8 cellular contexts compared by ENCODE assay signal in genomic region chr2:216006164-216006663, GRCh38. TPM values are rescaled to one million over a fixed set of nuclear protein-coding genes. Genes with fewer than 3 reads are reported as not detected.
DNase-seq lines count a peak whose midpoint lies in the region; ATAC-seq and TF ChIP-seq lines count a peak whose summit lies in the region.

No MANE protein-coding gene starts in this region.

- no peaks in the 10 kb centered on the region for H3K36me3 ChIP-seq in A673 (ENCODE audit: insufficient read depth, low read length, poor library complexity, severe bottlenecking)
- H3K36me3 ChIP-seq in esophagus (ENCODE audit: control insufficient read depth in 2 of 2, insufficient read depth in 2 of 2, low read length in 1 of 2): no peaks in the 10 kb centered on the region
- no peaks in the 10 kb centered on the region for H3K36me3 ChIP-seq in BE2C

- DNase-seq in A673 (ENCODE audit: low spot score) (peak; percentile 34), BE2C (no peak), NAMALWA (ENCODE audit: low spot score) (no peak)
- peak; percentile 47 for DNase-seq in activated CD4-positive, CD25-positive, alpha-beta regulatory T cell treated with anti-CD3 and anti-CD28 coated beads, Interleukin-2, amount 50 U/mL, for 72 hours
- peak in 2 of 3 donors; percentile 34 for DNase-seq in stimulated activated CD4-positive, alpha-beta T cell treated with anti-CD3 and anti-CD28 coated beads, Interleukin-12 subunit alpha, Interleukin-12 subunit beta, amount 100 ng/mL, for 48 hours (ENCODE audit: low read depth in 2 of 3, low spot score in 1 of 3)

- BruUV-seq in A673 (replicated peaks; lab: Mats Ljungman, UMichigan): no TSS peak

- POLR2A ChIA-PET in A673 (lab: Charles Lee; ENCODE audit: low non-redundant PET): no interaction called here

- TF ChIP-seq CTCF in A673 (conservative IDR thresholded peaks at IDR 0.05; ENCODE audit: low read depth, low read length): no peak
- no peak for TF ChIP-seq CTCF in BE2C (IDR thresholded peaks at IDR 0.05; ENCODE audit: low read depth, low read length)

- peak; percentile 37 for ATAC-seq in HG03135 (IDR thresholded peaks at IDR 0.05; ENCODE audit: unreplicated experiment)

- H3K9me3 ChIP-seq in A673 (ENCODE audit: low read depth, low read length, poor library complexity, severe bottlenecking) (no peaks in the 10 kb centered on the region), esophagus (ENCODE audit: control insufficient read depth in 2 of 2, insufficient read depth in 1 of 2, low read depth in 1 of 2, low read length in 1 of 2) (no peaks in the 10 kb centered on the region), BE2C (no peaks in the 10 kb centered on the region)

- peak; percentile 37 for TF ChIP-seq POLR2A in GM19099 (IDR thresholded peaks at IDR 0.05; ENCODE audit: extremely low read depth, insufficient read length, low read depth)

- H3K4me1 ChIP-seq in A673 (ENCODE audit: insufficient read depth, low read length, poor library complexity, severe bottlenecking): peaks cover 9% of the 10 kb centered on the region
- peaks cover 0 to 6% of the 10 kb centered on the region in 2 donors for H3K4me1 ChIP-seq in esophagus (ENCODE audit: control insufficient read depth in 2 of 2, insufficient read depth in 2 of 2, low read length in 1 of 2)
- peaks cover 11% of the 10 kb centered on the region for H3K4me1 ChIP-seq in BE2C

- intact Hi-C loops in A673 (cut with micrococcal nuclease; ENCODE audit: unreplicated experiment): no loop called here

- no peak overlapping the region for H3K27ac ChIP-seq in A673 (ENCODE audit: low read depth, low read length, poor library complexity, severe bottlenecking)
- peak overlapping the region; percentile 33 to 65 for H3K27ac ChIP-seq in esophagus (ENCODE audit: low read depth in 2 of 2, low read length in 1 of 2)

- H3K27me3 ChIP-seq in A673 (replicated peaks; ENCODE audit: insufficient read depth, low read depth, low read length, poor library complexity) (no peaks in the 10 kb centered on the region), esophagus (ENCODE audit: control insufficient read depth in 1 of 2, insufficient read depth in 2 of 2, low read length in 2 of 2) (no peaks in the 10 kb centered on the region), BE2C (no peaks in the 10 kb centered on the region)

- whole genome bisulfite sequencing in esophagus, 2 donors: 24 to 52% methylated on average over 10 of the region's 10 CpGs

- no peak overlapping the region for H3K4me3 ChIP-seq in A673 (ENCODE audit: low read depth, low read length, poor library complexity, severe bottlenecking)
- peak overlapping the region in 1 of 2 donors; percentile 8 for H3K4me3 ChIP-seq in esophagus (ENCODE audit: low read depth in 1 of 2, low read length in 2 of 2)
- H3K4me3 ChIP-seq in BE2C (ENCODE audit: low read depth, low read length): no peak overlapping the region

- CTCF ChIA-PET in A673 (lab: Charles Lee): interaction anchor here (0.6 kb wide), 1 partner anchor 109 kb away, joined by 3 read pairs; no protein-coding TSS in a partner anchor

RNA-seq across cellular contexts. Expression of gene MREG, which starts 7.1 kb away (rescaled TPM):
- 14.9 and 15.9 TPM in 2 replicates for total RNA-seq in A673 (2021)
- 10 to 100 TPM; 26.0 to 26.5 TPM for polyA plus RNA-seq in esophagus
- 9.5 TPM for polyA plus RNA-seq in BE2C (2012; ENCODE audit: insufficient read depth, insufficient read length, low read depth)

Comparison
In these comparisons a context has a peak if more than half of its experiments do, and no peak if none do; other contexts are left out.
1. DNase-seq: peak in A673 (single experiment), activated CD4-positive, CD25-positive, alpha-beta regulatory T cell treated with anti-CD3 and anti-CD28 coated beads, Interleukin-2, amount 50 U/mL, for 72 hours (single experiment) and stimulated activated CD4-positive, alpha-beta T cell treated with anti-CD3 and anti-CD28 coated beads, Interleukin-12 subunit alpha, Interleukin-12 subunit beta, amount 100 ng/mL, for 48 hours (2 of 3); none in BE2C (single experiment) and NAMALWA (single experiment).